ENCODE assay signal across 10 cellular contexts in the genomic region with DNA sequence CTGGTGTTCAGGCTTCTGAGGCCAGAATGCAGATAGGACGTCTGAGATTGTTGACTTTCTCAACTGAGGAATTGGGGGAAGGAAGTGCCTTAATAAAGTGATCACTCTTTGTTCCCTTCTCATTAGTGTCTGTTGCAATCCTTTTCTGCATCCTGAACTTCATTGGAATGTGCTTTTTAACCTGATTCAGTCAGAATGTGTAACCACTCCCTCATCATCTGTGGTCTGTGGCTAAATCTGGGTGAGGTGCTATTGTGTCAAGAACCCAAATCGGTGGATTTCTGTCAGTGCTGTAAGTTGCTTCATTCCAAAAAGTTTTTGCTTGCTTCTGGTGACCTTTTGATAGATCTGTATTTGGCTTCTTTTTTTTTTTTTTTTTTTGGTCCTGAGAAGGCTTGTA. TPM values are rescaled to one million over a fixed set of nuclear protein-coding genes. Genes with fewer than 3 reads are reported as not detected.
DNase-seq lines count a peak whose midpoint lies in the region; ATAC-seq and TF ChIP-seq lines count a peak whose summit lies in the region.
"Had no signal": no experiment of that assay in that cellular context is flagged by ENCODE, and none has a peak within 500 bp of the region (broad histone marks: within the 10 kb centered on the region; RNA-seq: fewer than 3 reads in every experiment).

No MANE protein-coding gene starts in this region.

- intact Hi-C loops in CD14-positive monocyte (cut with micrococcal nuclease): no loop called here
- intact Hi-C loops in natural killer cell (cut with micrococcal nuclease): no loop called here

- peaks cover 67 to 96% of the 10 kb centered on the region in 2 donors for H3K36me3 Mint-ChIP-seq in CD14-positive monocyte
- peaks cover 17% of the 10 kb centered on the region for H3K36me3 Mint-ChIP-seq in natural killer cell

- no peak overlapping the region for H3K4me3 ChIP-seq in astrocyte of the spinal cord (ENCODE audit: low read depth, low read length)
- H3K4me3 ChIP-seq: thyroid gland had no signal

- no peak for DNase-seq in CD14-positive monocyte (ENCODE audit: low spot score)
- DNase-seq in HT1080 (ENCODE audit: low read depth): peak; percentile 71
- DNase-seq in astrocyte of the spinal cord (ENCODE audit: low read depth, low spot score): peak; percentile 75
- DNase-seq in natural killer cell: no peak
- DNase-seq in RKO (ENCODE audit: low spot score): no peak
- DNase-seq in NCI-H187 treated with DMSO at 0.1 percent for 48 hours (lab: John Stamatoyannopoulos, UW): no peak
- DNase-seq: NCI-H524 treated with DMSO at 0.1 percent for 48 hours, thyroid gland had no signal

- peak overlapping the region in 6 of 7 donors; percentile 54 to 83 (median 74) for H3K27ac Mint-ChIP-seq in CD14-positive monocyte
- peak overlapping the region; percentile 67 to 72 for H3K27ac Mint-ChIP-seq in natural killer cell

- no peak overlapping the region for H3K4me3 Mint-ChIP-seq in CD14-positive monocyte
- H3K4me3 Mint-ChIP-seq in natural killer cell: peak overlapping the region; percentile 64

- H3K9me3 Mint-ChIP-seq in CD14-positive monocyte: no peaks in the 10 kb centered on the region
- no peaks in the 10 kb centered on the region for H3K9me3 Mint-ChIP-seq in natural killer cell

- H3K27me3 Mint-ChIP-seq in CD14-positive monocyte (ENCODE audit: low read depth in 3 of 3) (no peaks in the 10 kb centered on the region), natural killer cell (ENCODE audit: low read depth in 2 of 2) (no peaks in the 10 kb centered on the region)

- ATAC-seq in natural killer cell: peak; percentile 61 to 83 (median 77)
- ATAC-seq in HG02798 (IDR thresholded peaks at IDR 0.05; ENCODE audit: poor library complexity, unreplicated experiment): no peak
- no peak for ATAC-seq in HG03378 (IDR thresholded peaks at IDR 0.05; ENCODE audit: unreplicated experiment)

- in situ Hi-C loops in astrocyte of the spinal cord (cut with HindIII; ENCODE audit: low sequenced_read_pairs): no loop called here

- TF ChIP-seq CTCF in CD14-positive monocyte (IDR thresholded peaks at IDR 0.05): no peak
- TF ChIP-seq CTCF in astrocyte of the spinal cord (IDR thresholded peaks at IDR 0.05; ENCODE audit: low read depth, low read length): no peak
- no peak for TF ChIP-seq CTCF in natural killer cell (IDR thresholded peaks at IDR 0.05)

- H3K4me1 Mint-ChIP-seq in CD14-positive monocyte (peaks cover 36% of the 10 kb centered on the region), natural killer cell (peaks cover 53 to 58% of the 10 kb centered on the region in 2 donors)

RNA-seq across cellular contexts. Expression of gene ARID1A, which starts 38.2 kb away (rescaled TPM):
- 1 to 10 TPM; 6.6 to 9.5 TPM for polyA plus RNA-seq in CD14-positive monocyte
- 15.0 and 17.2 TPM in 2 replicates for total RNA-seq in HT1080 (2014; rRNA removed; shearing (Covaris generic))
- polyA plus RNA-seq in HT1080 (2015; cell fraction: cytosol; rRNA removed): 24.1 and 30.5 TPM in 2 replicates
- polyA plus RNA-seq in HT1080 (2015; cell fraction: nucleus; rRNA removed): 51.6 and 56.8 TPM in 2 replicates
- total RNA-seq in natural killer cell: 100 to 1,000 TPM; 199 to 214 (median 202) TPM

RNA-seq across cellular contexts. Expression of gene PIGV, which starts 53.8 kb away (rescaled TPM):
- polyA plus RNA-seq in CD14-positive monocyte: 1 to 10 TPM; 8.3 to 9.5 TPM
- 9.5 and 13.3 TPM in 2 replicates for total RNA-seq in HT1080 (2014; rRNA removed; shearing (Covaris generic))
- 15.2 and 15.9 TPM in 2 replicates for polyA plus RNA-seq in HT1080 (2015; cell fraction: cytosol; rRNA removed)
- 13.8 and 18.4 TPM in 2 replicates for polyA plus RNA-seq in HT1080 (2015; cell fraction: nucleus; rRNA removed)
- 10 to 100 TPM; 23.1 to 35.2 (median 30.3) TPM for total RNA-seq in natural killer cell

Comparison
In these comparisons a context has a peak if more than half of its experiments do, and no peak if none do; other contexts are left out.
1. DNase-seq: peak in HT1080 (single experiment) and astrocyte of the spinal cord (single experiment); none in CD14-positive monocyte (single experiment), natural killer cell (single experiment), RKO (single experiment) and NCI-H187 treated with DMSO at 0.1 percent for 48 hours (single experiment).
2. ATAC-seq: peak in natural killer cell (3 of 3); none in HG02798 (single experiment) and HG03378 (single experiment).
3. RNA of gene ARID1A, which starts 38.2 kb away (total RNA-seq): 199 to 214 TPM in natural killer cell; 15.0 to 17.2 TPM in HT1080; every median in the first group is over 10 times any median in the second.